ENCODE assay signal across 17 cellular contexts in genomic region chr3:66053009-66053782, GRCh38. TPM values are rescaled to one million over a fixed set of nuclear protein-coding genes. Genes with fewer than 3 reads are reported as not detected.
DNase-seq lines count a peak whose midpoint lies in the region; ATAC-seq and TF ChIP-seq lines count a peak whose summit lies in the region.
"Had no signal": no experiment of that assay in that cellular context is flagged by ENCODE, and none has a peak within 500 bp of the region (broad histone marks: within the 10 kb centered on the region; RNA-seq: fewer than 3 reads in every experiment).

No MANE protein-coding gene starts in this region.

- H3K27ac ChIP-seq in ACC112 (ENCODE audit: low read depth, low read length) (peak overlapping the region; percentile 72), osteoblast (ENCODE audit: low read depth, low read length) (peak overlapping the region; percentile 38)
- H3K27ac ChIP-seq: colonic mucosa had no signal

- H3K4me3 ChIP-seq in ACC112 (ENCODE audit: low read depth, low read length) (peak overlapping the region; percentile 7; the same call in 1 of the 2 replicates), adipocyte (ENCODE audit: low read length) (peak overlapping the region; percentile 25), osteoblast (ENCODE audit: insufficient read depth, low read length) (no peak overlapping the region)
- H3K4me3 ChIP-seq: colonic mucosa had no signal

- peak overlapping the region; percentile 84 for H2AFZ ChIP-seq in ACC112 (ENCODE audit: low read length, unreplicated experiment)
- H2AFZ ChIP-seq in osteoblast (ENCODE audit: low read length), result no peak overlapping the region

- no peaks in the 10 kb centered on the region for H3K27me3 ChIP-seq in ACC112 (ENCODE audit: insufficient read depth, low read length)
- no peaks in the 10 kb centered on the region for H3K27me3 ChIP-seq in adipocyte (replicated peaks; ENCODE audit: control insufficient read depth, insufficient read depth, low read length)
- no peaks in the 10 kb centered on the region for H3K27me3 ChIP-seq in osteoblast (ENCODE audit: insufficient read depth, low read length)
- H3K27me3 ChIP-seq: colonic mucosa had no signal

- intact Hi-C loops in left cardiac atrium (cut with DNase I), result loop anchor here in 1 of 2 donors (10.0 kb wide), 1 partner anchor 82 kb away; no protein-coding TSS in a partner anchor

- no peaks in the 10 kb centered on the region for H3K9me3 ChIP-seq in adipocyte (ENCODE audit: control insufficient read depth, low read length)
- H3K9me3 ChIP-seq in osteoblast (ENCODE audit: low read depth, low read length), result no peaks in the 10 kb centered on the region
- H3K9me3 ChIP-seq: colonic mucosa had no signal

- ATAC-seq in left cardiac atrium, result peak; percentile 88 to 90
- ATAC-seq: activated CD4-positive, alpha-beta T cell treated with anti-CD3 and anti-CD28 coated beads for 36 hours; activated naive CD8-positive, alpha-beta T cell treated with anti-CD3 and anti-CD28 coated beads, Interleukin-2, amount 50 U/mL, for 24 hours; natural killer cell treated with Interleukin-12 subunit alpha and Interleukin-12 subunit beta and Interleukin-15 and Interleukin-18, amount 100 ng/mL, for 72 hours had no signal

- no peak for DNase-seq in adipocyte (ENCODE audit: low read depth)
- peak; percentile 30 for DNase-seq in left cardiac atrium
- no peak for DNase-seq in osteoblast (ENCODE audit: insufficient read length, low spot score, missing footprints)
- no peak for DNase-seq in COLO829 (ENCODE audit: low spot score)
- DNase-seq in A172 (ENCODE audit: low spot score), result no peak
- DNase-seq in midbrain (lab: John Stamatoyannopoulos, UW), result no peak
- no peak for DNase-seq in erythroblast (lab: John Stamatoyannopoulos, UW)
- DNase-seq: activated CD4-positive, alpha-beta T cell treated with anti-CD3 and anti-CD28 coated beads for 36 hours; activated naive CD8-positive, alpha-beta T cell treated with anti-CD3 and anti-CD28 coated beads, Interleukin-2, amount 50 U/mL, for 24 hours; activated T-cell treated with anti-CD3 and anti-CD28 coated beads for 4 hours; colonic mucosa; foreskin melanocyte; kidney; NCI-H1092; small intestine had no signal

- H3K79me2 ChIP-seq in ACC112 (ENCODE audit: control insufficient read depth, insufficient read depth, low read length, unreplicated experiment) (no peaks in the 10 kb centered on the region), osteoblast (ENCODE audit: insufficient read depth, low read length) (no peaks in the 10 kb centered on the region)

- H4K20me1 ChIP-seq in osteoblast (ENCODE audit: insufficient read depth, low read length), result no peaks in the 10 kb centered on the region

- no peak for TF ChIP-seq CTCF in osteoblast (IDR thresholded peaks at IDR 0.05; ENCODE audit: extremely low read depth, low read depth, low read length)

- no peaks in the 10 kb centered on the region for H3K36me3 ChIP-seq in ACC112 (ENCODE audit: insufficient read depth, low read length)
- H3K36me3 ChIP-seq in adipocyte (ENCODE audit: control insufficient read depth, insufficient read depth, low read length, severe bottlenecking), result no peaks in the 10 kb centered on the region
- no peaks in the 10 kb centered on the region for H3K36me3 ChIP-seq in osteoblast (ENCODE audit: insufficient read depth, low read length)
- H3K36me3 ChIP-seq: colonic mucosa had no signal

- H3K9ac ChIP-seq in adipocyte (ENCODE audit: low read length), result peak overlapping the region; percentile 73

- peak overlapping the region; percentile 50 for H3K4me2 ChIP-seq in osteoblast (ENCODE audit: insufficient read depth, low read length)

- H3K4me1 ChIP-seq in ACC112 (ENCODE audit: control insufficient read depth, insufficient read depth, low read length, unreplicated experiment) (peaks cover 35% of the 10 kb centered on the region), adipocyte (ENCODE audit: control insufficient read depth, insufficient read depth, low read length) (peaks cover 39% of the 10 kb centered on the region), osteoblast (ENCODE audit: insufficient read depth, low read length) (peaks cover 26% of the 10 kb centered on the region)
- H3K4me1 ChIP-seq: colonic mucosa had no signal

- TF ChIP-seq POLR2A in erythroblast (IDR thresholded peaks at IDR 0.05; ENCODE audit: low read length), result no peak

RNA-seq across cellular contexts. Expression of gene MAGI1, which starts 14.5 kb away (rescaled TPM):
- total RNA-seq in left cardiac atrium (10 to 100 TPM; 27.7 to 30.0 TPM), osteoblast (61.0 and 66.6 TPM in 2 replicates)
- total RNA-seq in A172 (2014; rRNA removed; shearing (Covaris generic)), result 3.5 and 4.7 TPM in 2 replicates
- total RNA-seq: natural killer cell treated with Interleukin-12 subunit alpha and Interleukin-12 subunit beta and Interleukin-15 and Interleukin-18, amount 100 ng/mL, for 72 hours had no signal
